Comparison of ENCODE assay signal across 11 cellular contexts in the genomic region with DNA sequence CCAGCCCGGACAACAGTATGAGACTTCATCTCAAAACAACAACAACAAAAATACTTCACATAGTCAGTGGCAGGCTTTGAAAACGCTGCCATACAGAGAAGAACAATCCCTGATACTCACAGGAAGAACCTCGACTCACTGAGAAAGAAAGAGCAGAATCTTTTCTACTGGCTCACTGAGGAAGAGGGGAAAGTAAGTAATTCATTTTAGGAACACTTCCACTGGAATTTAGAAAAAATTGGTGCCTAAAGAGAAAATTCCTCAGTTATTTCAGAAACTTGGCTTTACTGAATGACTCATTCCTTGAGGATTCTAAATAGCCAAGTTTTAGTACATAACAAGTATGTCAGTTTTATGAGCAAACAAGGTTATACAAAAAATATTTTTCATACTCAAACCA. TPM values are rescaled to one million over a fixed set of nuclear protein-coding genes. Genes with fewer than 3 reads are reported as not detected.
DNase-seq lines count a peak whose midpoint lies in the region; ATAC-seq and TF ChIP-seq lines count a peak whose summit lies in the region.
"Had no signal": no experiment of that assay in that cellular context is flagged by ENCODE, and none has a peak within 500 bp of the region (broad histone marks: within the 10 kb centered on the region; RNA-seq: fewer than 3 reads in every experiment).

No MANE protein-coding gene starts in this region.

- peaks cover 34% of the 10 kb centered on the region for H3K4me1 ChIP-seq in RWPE2 (ENCODE audit: insufficient read depth, poor library complexity, severe bottlenecking)
- peaks cover 25% of the 10 kb centered on the region for H3K4me1 ChIP-seq in suprapubic skin

- H3K27me3 Mint-ChIP-seq in T-helper 1 cell treated with Interleukin-12 subunit alpha and Interleukin-12 subunit beta and Interleukin-4 antibody, amounts not matched to agents 30 μg/mL and 1 μg/mL, for 36 hours (ENCODE audit: low read depth), result no peaks in the 10 kb centered on the region

- H3K9me3 Mint-ChIP-seq in T-helper 1 cell treated with Interleukin-12 subunit alpha and Interleukin-12 subunit beta and Interleukin-4 antibody, amounts not matched to agents 30 μg/mL and 1 μg/mL, for 36 hours, result no peaks in the 10 kb centered on the region

- no peak overlapping the region for H3K4me3 Mint-ChIP-seq in T-helper 1 cell treated with Interleukin-12 subunit alpha and Interleukin-12 subunit beta and Interleukin-4 antibody, amounts not matched to agents 30 μg/mL and 1 μg/mL, for 36 hours

- peaks cover 57% of the 10 kb centered on the region for H3K4me1 Mint-ChIP-seq in T-helper 1 cell treated with Interleukin-12 subunit alpha and Interleukin-12 subunit beta and Interleukin-4 antibody, amounts not matched to agents 30 μg/mL and 1 μg/mL, for 36 hours (ENCODE audit: low read depth)

- H3K36me3 Mint-ChIP-seq in T-helper 1 cell treated with Interleukin-12 subunit alpha and Interleukin-12 subunit beta and Interleukin-4 antibody, amounts not matched to agents 30 μg/mL and 1 μg/mL, for 36 hours (ENCODE audit: low read depth), result peaks cover 32% of the 10 kb centered on the region

- TF ChIP-seq EP300 in suprapubic skin (IDR thresholded peaks at IDR 0.05), result no peak

- H3K27ac Mint-ChIP-seq in T-helper 1 cell treated with Interleukin-12 subunit alpha and Interleukin-12 subunit beta and Interleukin-4 antibody, amounts not matched to agents 30 μg/mL and 1 μg/mL, for 36 hours, result peak overlapping the region; percentile 74

- H3K27me3 ChIP-seq in RWPE2 (ENCODE audit: insufficient read depth, poor library complexity, severe bottlenecking) (no peaks in the 10 kb centered on the region), suprapubic skin (no peaks in the 10 kb centered on the region)

- H3K9me3 ChIP-seq in RWPE2 (ENCODE audit: severe bottlenecking) (no peaks in the 10 kb centered on the region), suprapubic skin (no peaks in the 10 kb centered on the region)

- no peak for TF ChIP-seq POLR2A in suprapubic skin (IDR thresholded peaks at IDR 0.05)

- H3K4me3 ChIP-seq in RWPE2 (ENCODE audit: severe bottlenecking) (no peak overlapping the region), suprapubic skin (no peak overlapping the region)

- peak; percentile 41; the same call in 2 of the 3 replicates for ATAC-seq in RWPE2 (ENCODE audit: low read depth)
- ATAC-seq in HG03159 (IDR thresholded peaks at IDR 0.05; ENCODE audit: unreplicated experiment), result no peak
- no peak for ATAC-seq in HG02642 (IDR thresholded peaks at IDR 0.05; ENCODE audit: poor library complexity, unreplicated experiment)

- peaks cover 39% of the 10 kb centered on the region for H3K36me3 ChIP-seq in RWPE2 (ENCODE audit: low read depth)
- peaks cover 12% of the 10 kb centered on the region for H3K36me3 ChIP-seq in suprapubic skin

- WGBS in suprapubic skin, result 42% methylated on average over 3 of the region's 3 CpGs

- DNase-seq in T-helper 1 cell (no peak), RWPE2 (ENCODE audit: low spot score) (no peak), fibroblast of peridontal ligament (ENCODE audit: extremely low read depth) (peak; percentile 87), suprapubic skin (ENCODE audit: low spot score in 2 of 2) (no peak)
- no peak for DNase-seq in activated naive CD4-positive, alpha-beta T cell (lab: John Stamatoyannopoulos, UW)
- DNase-seq: 8988T; effector memory CD4-positive, alpha-beta T cell; NCI-H345 had no signal

- no peak for TF ChIP-seq CTCF in RWPE2 (IDR thresholded peaks at IDR 0.05; ENCODE audit: poor library complexity, severe bottlenecking)
- TF ChIP-seq CTCF in suprapubic skin (IDR thresholded peaks at IDR 0.05), result no peak

- H3K27ac ChIP-seq in RWPE2 (ENCODE audit: poor library complexity, severe bottlenecking) (peak overlapping the region; percentile 80), suprapubic skin (peak overlapping the region; percentile 54)

RNA-seq across cellular contexts. Expression of a gene that starts 12.3 kb away (rescaled TPM):
- total RNA-seq in suprapubic skin, result 10 to 100 TPM; 10.9 to 14.7 (median 14.7) TPM
